Comparison of ENCODE assay signal across 35 cellular contexts in genomic region chr18:8130089-8130488, GRCh38.
"Had no signal": no experiment of that assay in that cellular context is flagged by ENCODE, and none has a peak within 500 bp of the region (broad histone marks: within the 10 kb centered on the region; RNA-seq: fewer than 3 reads in every experiment).

No MANE protein-coding gene starts in this region.

- H3K4me2 ChIP-seq: hepatocyte had no signal

- H3K9me3 Mint-ChIP-seq: activated CD8-positive, alpha-beta T cell treated with anti-CD3 and anti-CD28 coated beads for 36 hours; activated naive CD4-positive, alpha-beta T cell treated with anti-CD3 and anti-CD28 coated beads, Interleukin-2, amount 10 ng/mL, durations not matched to agents 7 days and 5 days; activated naive CD8-positive, alpha-beta T cell treated with anti-CD3 and anti-CD28 coated beads, Interleukin-2, amount 10 ng/mL, durations not matched to agents 7 days and 5 days; brain; dendritic cell treated with granulocyte-macrophage colony-stimulating factor and Interleukin-4, amounts not matched to agents 40 ng/mL and 50 ng/mL, for 4 days; endodermal cell; T-helper 2 cell treated with Interferon-gamma antibody and Interleukin-4, amounts not matched to agents 5 μg/mL and 100 μg/mL, for 36 hours had no signal

- H3K27me3 ChIP-seq: ascending aorta, breast epithelium, cardiac muscle cell, dorsolateral prefrontal cortex, esophagus muscularis mucosa, gastroesophageal sphincter, heart right ventricle, hepatocyte had no signal

- H3K4me1 ChIP-seq: ascending aorta, breast epithelium, gastroesophageal sphincter had no signal

- H3K4me1 Mint-ChIP-seq: activated B cell treated with CpG ODN at 0.5 μM for 24 hours; activated naive CD4-positive, alpha-beta T cell treated with anti-CD3 and anti-CD28 coated beads, Interleukin-2, amount 10 ng/mL, durations not matched to agents 7 days and 5 days; activated naive CD8-positive, alpha-beta T cell treated with anti-CD3 and anti-CD28 coated beads, Interleukin-2, amount 10 ng/mL, durations not matched to agents 7 days and 5 days; brain; endodermal cell; T-helper 17 cell had no signal

- DNase-seq: activated B cell treated with CpG ODN at 0.5 μM for 24 hours; activated CD4-positive, alpha-beta T cell treated with anti-CD3 and anti-CD28 coated beads for 48 hours; activated CD4-positive, alpha-beta T cell treated with anti-CD3 and anti-CD28 coated beads, Interleukin-2, amount 50 U/mL, for 1 hour; activated CD4-positive, alpha-beta T cell treated with anti-CD3 and anti-CD28 coated beads, Interleukin-2, amount 50 U/mL, for 48 hours; activated CD8-positive, alpha-beta memory T cell treated with anti-CD3 and anti-CD28 coated beads for 24 hours; activated CD8-positive, alpha-beta memory T cell treated with anti-CD3 and anti-CD28 coated beads, Interleukin-2, amount 50 U/mL, for 4 hours; activated CD8-positive, alpha-beta T cell treated with anti-CD3 and anti-CD28 coated beads for 36 hours; activated gamma-delta T cell; activated naive CD4-positive, alpha-beta T cell; activated naive CD4-positive, alpha-beta T cell treated with anti-CD3 and anti-CD28 coated beads, Interleukin-2, amount 10 ng/mL, durations not matched to agents 7 days and 5 days; activated naive CD8-positive, alpha-beta T cell treated with anti-CD3 and anti-CD28 coated beads, Interleukin-2, amount 10 ng/mL, durations not matched to agents 7 days and 5 days; activated T-cell treated with anti-CD3 and anti-CD28 coated beads, Interleukin-2, amount 50 U/mL, for 1 hour; activated T-cell treated with anti-CD3 and anti-CD28 coated beads, Interleukin-2, amount 50 U/mL, for 72 hours; central memory CD4-positive, alpha-beta T cell; cerebellar nuclear complex; dorsolateral prefrontal cortex; effector memory CD4-positive, alpha-beta T cell; endodermal cell; foreskin melanocyte; heart right ventricle; T-helper 17 cell; T1000; WERI-Rb-1 had no signal

- H3K27ac Mint-ChIP-seq: activated B cell treated with CpG ODN at 0.5 μM for 24 hours; activated CD8-positive, alpha-beta T cell treated with anti-CD3 and anti-CD28 coated beads for 36 hours; activated naive CD4-positive, alpha-beta T cell treated with anti-CD3 and anti-CD28 coated beads, Interleukin-2, amount 10 ng/mL, durations not matched to agents 7 days and 5 days; activated naive CD4-positive, alpha-beta T cell treated with anti-CD3 and anti-CD28 coated beads, Interleukin-2, amount 50 U/mL, for 72 hours; activated naive CD8-positive, alpha-beta T cell treated with anti-CD3 and anti-CD28 coated beads, Interleukin-2, amount 10 ng/mL, durations not matched to agents 7 days and 5 days; activated T-cell treated with anti-CD3 and anti-CD28 coated beads, Interleukin-2, amount 50 U/mL, for 72 hours; brain; dendritic cell treated with granulocyte-macrophage colony-stimulating factor and Interleukin-4, amounts not matched to agents 40 ng/mL and 50 ng/mL, for 4 days; endodermal cell; T-helper 17 cell; T-helper 2 cell treated with Interferon-gamma antibody and Interleukin-4, amounts not matched to agents 5 μg/mL and 100 μg/mL, for 36 hours had no signal

- H3K36me3 Mint-ChIP-seq: activated naive CD4-positive, alpha-beta T cell treated with anti-CD3 and anti-CD28 coated beads, Interleukin-2, amount 10 ng/mL, durations not matched to agents 7 days and 5 days; activated naive CD4-positive, alpha-beta T cell treated with anti-CD3 and anti-CD28 coated beads, Interleukin-2, amount 50 U/mL, for 72 hours; activated naive CD8-positive, alpha-beta T cell treated with anti-CD3 and anti-CD28 coated beads, Interleukin-2, amount 10 ng/mL, durations not matched to agents 7 days and 5 days had no signal

- H3K4me3 ChIP-seq: ascending aorta, breast epithelium, cardiac muscle cell, coronary artery, dorsolateral prefrontal cortex, esophagus muscularis mucosa, gastroesophageal sphincter, heart right ventricle, hepatocyte had no signal

- ATAC-seq: activated CD4-positive, CD25-positive, alpha-beta regulatory T cell treated with anti-CD3 and anti-CD28 coated beads, Interleukin-2, amount 50 U/mL, for 24 hours; activated CD8-positive, alpha-beta T cell treated with anti-CD3 and anti-CD28 coated beads for 36 hours; activated naive CD4-positive, alpha-beta T cell treated with anti-CD3 and anti-CD28 coated beads, Interleukin-2, amount 50 U/mL, for 72 hours; activated T-cell treated with anti-CD3 and anti-CD28 coated beads, Interleukin-2, amount 50 U/mL, for 72 hours; gastroesophageal sphincter; heart right ventricle; T-helper 17 cell had no signal

- H3K27ac ChIP-seq: ascending aorta, breast epithelium, cardiac muscle cell, coronary artery, dorsolateral prefrontal cortex, esophagus muscularis mucosa, gastroesophageal sphincter, heart right ventricle, hepatocyte, WERI-Rb-1 had no signal

- H3K79me2 ChIP-seq: hepatocyte had no signal

- H3K4me3 Mint-ChIP-seq: activated B cell treated with CpG ODN at 0.5 μM for 24 hours; activated CD8-positive, alpha-beta T cell treated with anti-CD3 and anti-CD28 coated beads for 36 hours; activated naive CD4-positive, alpha-beta T cell treated with anti-CD3 and anti-CD28 coated beads, Interleukin-2, amount 10 ng/mL, durations not matched to agents 7 days and 5 days; activated naive CD8-positive, alpha-beta T cell treated with anti-CD3 and anti-CD28 coated beads, Interleukin-2, amount 10 ng/mL, durations not matched to agents 7 days and 5 days; activated T-cell treated with anti-CD3 and anti-CD28 coated beads, Interleukin-2, amount 50 U/mL, for 72 hours; brain; dendritic cell treated with granulocyte-macrophage colony-stimulating factor and Interleukin-4, amounts not matched to agents 40 ng/mL and 50 ng/mL, for 4 days; endodermal cell; T-helper 17 cell; T-helper 2 cell treated with Interferon-gamma antibody and Interleukin-4, amounts not matched to agents 5 μg/mL and 100 μg/mL, for 36 hours had no signal

- H2AFZ ChIP-seq: hepatocyte had no signal

- H3K9me3 ChIP-seq: ascending aorta, breast epithelium, esophagus muscularis mucosa, gastroesophageal sphincter, heart right ventricle had no signal

- H3K27me3 Mint-ChIP-seq: activated B cell treated with CpG ODN at 0.5 μM for 24 hours; activated CD8-positive, alpha-beta T cell treated with anti-CD3 and anti-CD28 coated beads for 36 hours; activated naive CD4-positive, alpha-beta T cell treated with anti-CD3 and anti-CD28 coated beads, Interleukin-2, amount 10 ng/mL, durations not matched to agents 7 days and 5 days; activated naive CD8-positive, alpha-beta T cell treated with anti-CD3 and anti-CD28 coated beads, Interleukin-2, amount 10 ng/mL, durations not matched to agents 7 days and 5 days; brain; dendritic cell treated with granulocyte-macrophage colony-stimulating factor and Interleukin-4, amounts not matched to agents 40 ng/mL and 50 ng/mL, for 4 days; T-helper 17 cell had no signal

- H3K36me3 ChIP-seq: ascending aorta, breast epithelium, cardiac muscle cell, esophagus muscularis mucosa, gastroesophageal sphincter, WERI-Rb-1 had no signal
